ENCODE assay signal across 1 cellular context in genomic region chr1:23548704-23549143, GRCh38.
A peak's percentile ranks its signal among the peaks of the same experiment; 100 is the strongest.
TF ChIP-seq lines count a peak whose summit lies in the region.

No MANE protein-coding gene starts in this region.

TF ChIP-seq in HepG2, 621 proteins besides CTCF, POLR2A, EP300 and RAD21:
- TF ChIP-seq ZBTB33 (CRISPR knock-in tag; IDR thresholded peaks at IDR 0.05) (peak; percentile 72), E2F2 (CRISPR knock-in tag; IDR thresholded peaks at IDR 0.05; ENCODE audit: borderline replicate concordance) (no peak), JUNB (CRISPR knock-in tag; IDR thresholded peaks at IDR 0.05; ENCODE audit: borderline replicate concordance) (no peak), BRF2 (CRISPR knock-in tag; IDR thresholded peaks at IDR 0.05) (no peak), ZNF768 (CRISPR knock-in tag; IDR thresholded peaks at IDR 0.05) (peak; percentile 97)
